14 cellular contexts compared by ENCODE assay signal in the genomic region with DNA sequence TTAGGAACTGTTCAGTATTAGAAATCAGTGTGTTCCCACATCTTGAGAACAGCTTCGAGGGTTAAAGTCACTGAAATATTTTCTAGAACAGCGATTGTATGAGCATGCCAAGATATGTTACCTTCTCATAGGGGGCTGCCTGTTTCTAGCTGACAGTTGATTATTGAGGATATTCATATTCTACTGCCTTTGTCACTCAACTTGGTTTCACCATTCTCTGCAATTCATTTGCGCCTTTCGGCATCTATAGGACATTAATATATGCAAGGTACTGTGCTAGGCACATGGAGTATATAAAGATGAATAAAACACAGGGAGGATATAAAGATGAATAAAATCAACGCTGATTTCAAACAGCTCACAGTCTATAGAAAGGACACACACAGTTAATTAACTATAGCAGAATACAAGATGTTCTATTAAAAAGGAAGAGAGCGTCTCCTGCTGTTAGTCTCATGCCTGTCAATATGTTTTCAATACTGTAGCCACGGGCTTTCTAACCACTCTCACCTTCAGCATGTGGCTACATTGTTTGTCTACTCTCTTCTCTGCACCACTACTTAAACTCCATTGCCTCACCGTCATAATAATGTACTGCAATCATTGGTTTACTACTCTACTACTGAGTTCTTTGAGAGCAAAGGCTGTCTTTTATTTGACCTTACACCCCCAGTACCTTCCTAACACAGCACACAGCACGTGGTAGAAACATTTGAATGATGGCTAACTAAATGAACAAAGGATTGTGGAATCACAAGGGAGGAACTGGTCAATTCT.
DNase-seq lines count a peak whose midpoint lies in the region; ATAC-seq and TF ChIP-seq lines count a peak whose summit lies in the region.
"Had no signal": no experiment of that assay in that cellular context is flagged by ENCODE, and none has a peak within 500 bp of the region (broad histone marks: within the 10 kb centered on the region; RNA-seq: fewer than 3 reads in every experiment).

No MANE protein-coding gene starts in this region.

- peaks cover 36% of the 10 kb centered on the region for H3K36me3 Mint-ChIP-seq in activated T-helper 17 cell treated with anti-CD3 and anti-CD28 coated beads, Interleukin-2, amount 50 U/mL, for 72 hours (ENCODE audit: low read depth)

- intact Hi-C loops in sciatic nerve (cut with DNase I) = no loop called here

- peaks cover 67% of the 10 kb centered on the region for H3K36me3 ChIP-seq in OCI-LY1 (ENCODE audit: insufficient read depth, low read length)
- H3K36me3 ChIP-seq: BLaER1 treated with 17β-estradiol and CSF1 and Interleukin-3, amounts not matched to agents 10 nM and 100 nM had no signal

- no peak overlapping the region for H3K4me3 Mint-ChIP-seq in activated T-helper 17 cell treated with anti-CD3 and anti-CD28 coated beads, Interleukin-2, amount 50 U/mL, for 72 hours

- H2AFZ ChIP-seq in OCI-LY1 (ENCODE audit: low read length) = no peak overlapping the region

- H3K9ac ChIP-seq in OCI-LY1 (ENCODE audit: low read length) = no peak overlapping the region
- H3K9ac ChIP-seq: BLaER1 treated with 17β-estradiol and CSF1 and Interleukin-3, amounts not matched to agents 10 nM and 100 nM had no signal

- peak; percentile 41; the same call in 1 of the 2 replicates for TF ChIP-seq CTCF in OCI-LY1 (IDR thresholded peaks at IDR 0.05; ENCODE audit: low read length)

- no peaks in the 10 kb centered on the region for H3K9me3 ChIP-seq in OCI-LY1 (ENCODE audit: low read length)
- H3K9me3 ChIP-seq: BLaER1 treated with 17β-estradiol and CSF1 and Interleukin-3, amounts not matched to agents 10 nM and 100 nM; heart left ventricle had no signal

- H3F3A ChIP-seq in OCI-LY1 (ENCODE audit: insufficient read depth, low read length) = no peaks in the 10 kb centered on the region

- DNase-seq in NCI-H128 (lab: John Stamatoyannopoulos, UW; ENCODE audit: unreplicated experiment) = peak; percentile 9
- no peak for DNase-seq in caudate nucleus (lab: John Stamatoyannopoulos, UW)
- DNase-seq in sciatic nerve (ENCODE audit: low spot score) = no peak
- no peak for DNase-seq in NCI-H1092 treated with DMSO at 0.1 percent for 48 hours (lab: John Stamatoyannopoulos, UW)
- no peak for DNase-seq in stimulated activated CD4-positive, alpha-beta T cell treated with anti-CD3 and anti-CD28 coated beads, Interleukin-2, amount 100 ng/mL, for 24 hours
- DNase-seq: activated CD8-positive, alpha-beta memory T cell treated with anti-CD3 and anti-CD28 coated beads for 24 hours; activated gamma-delta T cell; heart left ventricle; kidney glomerular epithelial cell; NCI-H526 treated with DMSO at 0.1 percent for 48 hours had no signal

- H3K27ac Mint-ChIP-seq in activated T-helper 17 cell treated with anti-CD3 and anti-CD28 coated beads, Interleukin-2, amount 50 U/mL, for 72 hours = no peak overlapping the region

- H3K27ac ChIP-seq in OCI-LY1 (ENCODE audit: low read depth, low read length, poor library complexity, severe bottlenecking) = peak overlapping the region; percentile 25
- peak overlapping the region; percentile 72 for H3K27ac ChIP-seq in caudate nucleus (ENCODE audit: low read depth, low read length)
- H3K27ac ChIP-seq: BLaER1 treated with 17β-estradiol and CSF1 and Interleukin-3, amounts not matched to agents 10 nM and 100 nM had no signal

- H3K9me2 ChIP-seq in OCI-LY1 (ENCODE audit: low read depth, low read length) = no peaks in the 10 kb centered on the region

- H3K27me3 Mint-ChIP-seq in activated T-helper 17 cell treated with anti-CD3 and anti-CD28 coated beads, Interleukin-2, amount 50 U/mL, for 72 hours = no peaks in the 10 kb centered on the region

- ATAC-seq in sciatic nerve (peak; percentile 19), HG03520 (IDR thresholded peaks at IDR 0.05; ENCODE audit: unreplicated experiment) (no peak)
- ATAC-seq in activated T-helper 17 cell treated with anti-CD3 and anti-CD28 coated beads, Interleukin-2, amount 50 U/mL, for 72 hours (replicated peaks) = no peak

- no peak overlapping the region; the same call in 1 of the 2 replicates for H3K4me2 ChIP-seq in OCI-LY1 (ENCODE audit: low read length)

- peaks cover 8% of the 10 kb centered on the region for H3K4me1 Mint-ChIP-seq in activated T-helper 17 cell treated with anti-CD3 and anti-CD28 coated beads, Interleukin-2, amount 50 U/mL, for 72 hours

- H4K20me1 ChIP-seq in OCI-LY1 (ENCODE audit: insufficient read depth, low read length) = no peaks in the 10 kb centered on the region
- H4K20me1 ChIP-seq: BLaER1 treated with 17β-estradiol and CSF1 and Interleukin-3, amounts not matched to agents 10 nM and 100 nM had no signal

- H3K4me3 ChIP-seq in OCI-LY1 (ENCODE audit: low read depth, low read length, poor library complexity, severe bottlenecking) = no peak overlapping the region
- H3K4me3 ChIP-seq: BLaER1 treated with 17β-estradiol and CSF1 and Interleukin-3, amounts not matched to agents 10 nM and 100 nM; heart left ventricle had no signal

- H3K4me1 ChIP-seq in OCI-LY1 (ENCODE audit: insufficient read depth, low read length, severe bottlenecking) = peaks cover 26% of the 10 kb centered on the region

- H3K27me3 ChIP-seq in OCI-LY1 (ENCODE audit: insufficient read depth, low read length) = no peaks in the 10 kb centered on the region
- H3K27me3 ChIP-seq: BLaER1 treated with 17β-estradiol and CSF1 and Interleukin-3, amounts not matched to agents 10 nM and 100 nM; heart left ventricle had no signal

- H3K79me2 ChIP-seq in OCI-LY1 (ENCODE audit: insufficient read depth, low read length) = no peaks in the 10 kb centered on the region

- H3K9me3 Mint-ChIP-seq in activated T-helper 17 cell treated with anti-CD3 and anti-CD28 coated beads, Interleukin-2, amount 50 U/mL, for 72 hours = no peaks in the 10 kb centered on the region
